8 cellular contexts compared by ENCODE assay signal in the genomic region with DNA sequence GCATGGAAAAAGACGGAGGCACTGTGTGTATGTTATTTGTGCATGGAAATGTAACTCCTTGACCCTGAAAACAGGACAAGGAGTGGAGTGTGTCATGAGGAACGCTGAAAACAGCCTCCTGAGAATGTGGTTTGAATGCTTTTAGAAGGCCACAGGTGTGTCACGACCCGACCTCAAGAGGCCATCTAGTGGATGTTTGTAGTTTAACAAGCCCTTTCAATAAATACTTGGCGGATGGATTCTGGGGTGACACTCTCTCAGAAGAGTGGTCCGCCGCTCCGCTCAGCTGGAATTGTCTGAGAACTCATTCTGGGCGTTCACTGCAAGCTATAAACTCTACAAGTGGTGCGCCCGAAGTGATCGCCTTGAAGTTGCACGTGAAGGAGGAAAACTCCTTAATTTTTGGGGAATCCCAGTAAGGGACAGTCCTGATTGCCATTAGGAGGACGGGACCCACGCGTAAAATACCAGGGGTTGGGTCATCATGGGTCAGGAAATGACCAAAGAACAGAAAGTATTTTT. TPM values are rescaled to one million over a fixed set of nuclear protein-coding genes. Genes with fewer than 3 reads are reported as not detected.
A peak's percentile ranks its signal among the peaks of the same experiment; 100 is the strongest.
DNase-seq lines count a peak whose midpoint lies in the region; ATAC-seq and TF ChIP-seq lines count a peak whose summit lies in the region.
"Not testable (repeated sequence)": the region's sequence is repeated elsewhere in the genome, so short reads cannot be mapped to it uniquely, and the experiment has no call there.

No MANE protein-coding gene starts in this region.

- intact Hi-C loops in ascending aorta (cut with DNase I), result loop anchor here (2.0 kb wide), 1 partner anchor 121 kb away; no protein-coding TSS in a partner anchor
- intact Hi-C loops in Right ventricle myocardium inferior (cut with DNase I), result loop anchor here (10.0 kb wide), 2 partner anchors 203 to 243 kb away; a partner anchor contains a TSS

- DNase-seq in HAP-1 (ENCODE audit: low spot score in 2 of 2) (peak in 1 of 2 experiments; percentile 53), LHCN-M2 (ENCODE audit: low read depth) (peak; percentile 19), Right ventricle myocardium inferior (ENCODE audit: missing footprints) (peak; percentile 69)
- not testable (repeated sequence) for DNase-seq in ascending aorta (ENCODE audit: low spot score in 2 of 2); tibial nerve (ENCODE audit: low spot score in 2 of 2)

- H3K4me3 Mint-ChIP-seq in T-helper 1 cell treated with Interleukin-12 subunit alpha and Interleukin-12 subunit beta and Interleukin-4 antibody, amounts not matched to agents 30 μg/mL and 1 μg/mL, for 36 hours, result peak overlapping the region; percentile 76
- peak overlapping the region; percentile 71 to 83 (median 76) for H3K4me3 Mint-ChIP-seq in nephron

- not testable (repeated sequence) for H3K36me3 Mint-ChIP-seq in T-helper 1 cell treated with Interleukin-12 subunit alpha and Interleukin-12 subunit beta and Interleukin-4 antibody, amounts not matched to agents 30 μg/mL and 1 μg/mL, for 36 hours (ENCODE audit: low read depth); nephron (ENCODE audit: low read depth)

- peaks cover 30% of the 10 kb centered on the region for H3K27me3 Mint-ChIP-seq in T-helper 1 cell treated with Interleukin-12 subunit alpha and Interleukin-12 subunit beta and Interleukin-4 antibody, amounts not matched to agents 30 μg/mL and 1 μg/mL, for 36 hours (ENCODE audit: low read depth)
- H3K27me3 Mint-ChIP-seq in nephron (ENCODE audit: low read depth), result peaks cover 29% of the 10 kb centered on the region

- not testable (repeated sequence) for H3K4me1 ChIP-seq in HAP-1, ascending aorta, tibial nerve

- in situ Hi-C loops in HAP-1 (cut with MboI; ENCODE audit: low sequenced_read_pairs), result not testable (repeated sequence)

- TF ChIP-seq CTCF in GM12874 (IDR thresholded peaks at IDR 0.05; ENCODE audit: insufficient read depth, low read depth, low read length), result peak; percentile 51; the same call in 1 of the 2 replicates
- peak in 1 of 3 experiments; percentile 39 for TF ChIP-seq CTCF in ascending aorta (IDR thresholded peaks at IDR 0.05)
- peak; percentile 25 to 37 (median 30) for TF ChIP-seq CTCF in nephron (IDR thresholded peaks at IDR 0.05; ENCODE audit: unreplicated experiment in 3 of 3)
- peak; percentile 14 to 49 (median 35) for TF ChIP-seq CTCF in tibial nerve (IDR thresholded peaks at IDR 0.05)

- peak overlapping the region; percentile 14 for H3K4me3 ChIP-seq in HAP-1
- H3K4me3 ChIP-seq in ascending aorta, result peak overlapping the region; percentile 21 to 31
- peak overlapping the region in 2 of 4 donors; percentile 21 to 36 for H3K4me3 ChIP-seq in tibial nerve

- 31 to 48% methylated on average over 16 of the region's 16 CpGs for WGBS in tibial nerve, 2 donors

- not testable (repeated sequence) for H3K27ac Mint-ChIP-seq in T-helper 1 cell treated with Interleukin-12 subunit alpha and Interleukin-12 subunit beta and Interleukin-4 antibody, amounts not matched to agents 30 μg/mL and 1 μg/mL, for 36 hours
- peak overlapping the region in 1 of 3 experiments; percentile 53 for H3K27ac Mint-ChIP-seq in nephron

- not testable (repeated sequence) for H3K9me3 ChIP-seq in HAP-1, ascending aorta, tibial nerve

- TF ChIP-seq POLR2A in tibial nerve (IDR thresholded peaks at IDR 0.05), result not testable (repeated sequence)

- H3K27ac ChIP-seq in ascending aorta, result not testable (repeated sequence)
- peak overlapping the region in 1 of 4 donors; percentile 34 for H3K27ac ChIP-seq in tibial nerve

- H3K4me1 Mint-ChIP-seq in T-helper 1 cell treated with Interleukin-12 subunit alpha and Interleukin-12 subunit beta and Interleukin-4 antibody, amounts not matched to agents 30 μg/mL and 1 μg/mL, for 36 hours (ENCODE audit: low read depth), result peaks cover 12% of the 10 kb centered on the region
- peaks cover 21% of the 10 kb centered on the region for H3K4me1 Mint-ChIP-seq in nephron

- not testable (repeated sequence) for H3K27me3 ChIP-seq in HAP-1 (ENCODE audit: low read depth); ascending aorta; tibial nerve

- not testable (repeated sequence) for TF ChIP-seq EP300 in tibial nerve (IDR thresholded peaks at IDR 0.05)

- peak; percentile 46 for ATAC-seq in Right ventricle myocardium inferior

- H3K36me3 ChIP-seq in HAP-1 (replicated peaks); ascending aorta; tibial nerve: not testable (repeated sequence)

- H3K9me3 Mint-ChIP-seq in T-helper 1 cell treated with Interleukin-12 subunit alpha and Interleukin-12 subunit beta and Interleukin-4 antibody, amounts not matched to agents 30 μg/mL and 1 μg/mL, for 36 hours; nephron: not testable (repeated sequence)

RNA-seq across cellular contexts. Expression of a gene that starts 33.5 kb away (rescaled TPM):
- not detected in 2 replicates for total RNA-seq in LHCN-M2 (2014; rRNA removed)
- polyA plus RNA-seq in LHCN-M2 (2012), result not detected
- total RNA-seq in ascending aorta, result not detected
- not detected for total RNA-seq in Right ventricle myocardium inferior
- total RNA-seq in tibial nerve, result not detected

RNA-seq across cellular contexts. Expression of a gene that starts 44.7 kb away (rescaled TPM):
- not detected in 2 replicates for total RNA-seq in LHCN-M2 (2014; rRNA removed)
- not detected for polyA plus RNA-seq in LHCN-M2 (2012)
- total RNA-seq in ascending aorta, result not detected
- total RNA-seq in Right ventricle myocardium inferior, result not detected
- total RNA-seq in tibial nerve, result not detected
